1 cellular context compared by ENCODE assay signal in the genomic region with DNA sequence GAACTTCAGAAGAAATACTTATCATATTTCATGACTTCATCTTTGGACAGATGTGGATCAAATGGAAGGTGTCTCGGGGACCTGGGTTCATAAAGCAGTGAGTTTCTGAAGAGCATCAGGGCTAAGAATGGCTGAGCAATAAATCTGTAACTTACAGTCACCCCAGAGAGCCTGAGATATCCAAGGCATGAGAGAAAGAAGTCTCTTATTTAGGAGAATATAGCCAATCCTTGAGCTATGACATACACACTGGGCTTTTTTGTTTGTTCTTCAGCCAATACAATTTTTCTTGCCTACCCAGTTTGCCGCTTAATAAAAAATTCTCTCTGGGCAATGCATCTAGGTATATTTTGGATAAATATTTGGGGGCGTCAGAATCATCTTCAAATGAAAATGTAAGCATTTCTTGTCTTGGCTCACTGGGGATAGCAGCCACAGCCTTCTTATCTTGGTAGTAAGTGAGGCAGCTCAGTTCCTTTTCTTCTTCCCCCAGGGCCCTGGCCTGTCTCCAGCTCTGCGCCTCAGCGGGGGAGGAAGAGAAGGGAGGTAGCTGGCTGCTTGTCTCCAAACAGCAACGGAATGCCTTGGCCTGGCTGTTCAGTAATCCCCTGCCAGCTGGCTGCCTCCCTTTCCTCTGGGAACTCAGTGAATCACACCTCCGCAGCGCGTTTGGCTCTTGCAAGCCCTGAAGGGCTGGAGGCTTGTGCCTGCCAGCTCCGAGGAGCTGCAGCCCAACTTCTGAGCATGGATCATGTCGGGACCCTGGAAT.
TF ChIP-seq lines count a peak whose summit lies in the region.

No MANE protein-coding gene starts in this region.

TF ChIP-seq in GM23338, 12 proteins besides CTCF, POLR2A, EP300 and RAD21 (continued from another document):
- TF ChIP-seq, protein P1, sequence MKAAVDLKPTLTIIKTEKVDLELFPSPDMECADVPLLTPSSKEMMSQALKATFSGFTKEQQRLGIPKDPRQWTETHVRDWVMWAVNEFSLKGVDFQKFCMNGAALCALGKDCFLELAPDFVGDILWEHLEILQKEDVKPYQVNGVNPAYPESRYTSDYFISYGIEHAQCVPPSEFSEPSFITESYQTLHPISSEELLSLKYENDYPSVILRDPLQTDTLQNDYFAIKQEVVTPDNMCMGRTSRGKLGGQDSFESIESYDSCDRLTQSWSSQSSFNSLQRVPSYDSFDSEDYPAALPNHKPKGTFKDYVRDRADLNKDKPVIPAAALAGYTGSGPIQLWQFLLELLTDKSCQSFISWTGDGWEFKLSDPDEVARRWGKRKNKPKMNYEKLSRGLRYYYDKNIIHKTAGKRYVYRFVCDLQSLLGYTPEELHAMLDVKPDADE (IDR thresholded peaks at IDR 0.05): no peak
